ENCODE assay signal across 9 cellular contexts in the genomic region with DNA sequence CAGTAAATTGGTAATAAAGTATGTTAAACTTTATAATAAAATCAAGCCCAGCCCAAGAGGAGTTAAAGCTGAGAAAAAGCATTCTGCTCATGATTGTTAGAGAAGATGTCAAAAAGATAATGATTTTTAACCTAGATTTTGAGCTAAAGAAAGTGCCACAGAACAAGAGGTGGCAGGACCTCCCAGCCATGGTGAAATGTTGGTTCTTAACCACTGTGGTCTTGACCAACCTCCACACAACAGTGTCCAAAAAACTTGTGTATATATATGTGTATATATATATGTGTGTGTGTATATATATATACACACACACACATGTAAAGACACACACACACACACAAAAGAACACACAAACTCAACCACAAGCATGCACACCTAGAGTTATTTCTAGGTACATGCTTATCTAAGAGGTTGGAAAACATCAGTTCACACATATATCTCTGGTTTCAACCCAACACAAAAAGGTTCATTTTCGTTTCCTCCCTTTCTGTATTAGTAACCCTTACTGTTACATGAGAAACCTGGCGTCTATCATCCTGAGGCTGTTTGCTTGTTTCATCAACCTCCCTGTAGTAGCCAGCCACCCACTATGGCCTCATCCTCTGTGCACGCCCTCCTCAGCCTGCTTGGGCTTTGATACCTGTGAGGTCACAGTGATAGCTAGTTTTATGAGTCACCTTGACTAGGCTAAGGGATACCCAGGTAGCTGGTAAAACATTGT.
A peak's percentile ranks its signal among the peaks of the same experiment; 100 is the strongest.
DNase-seq lines count a peak whose midpoint lies in the region; ATAC-seq and TF ChIP-seq lines count a peak whose summit lies in the region.
"Had no signal": no experiment of that assay in that cellular context is flagged by ENCODE, and none has a peak within 500 bp of the region (broad histone marks: within the 10 kb centered on the region; RNA-seq: fewer than 3 reads in every experiment).

No MANE protein-coding gene starts in this region.

- no peak overlapping the region for H3K27ac Mint-ChIP-seq in effector memory CD8-positive, alpha-beta T cell

- H3K27me3 ChIP-seq in sigmoid colon (no peaks in the 10 kb centered on the region), Peyer's patch (no peaks in the 10 kb centered on the region)

- H3K9me3 Mint-ChIP-seq in effector memory CD8-positive, alpha-beta T cell: no peaks in the 10 kb centered on the region

- no peaks in the 10 kb centered on the region for H3K36me3 ChIP-seq in sigmoid colon
- no peaks in the 10 kb centered on the region for H3K36me3 ChIP-seq in Peyer's patch

- no peaks in the 10 kb centered on the region for H3K27me3 Mint-ChIP-seq in effector memory CD8-positive, alpha-beta T cell

- TF ChIP-seq CTCF in sigmoid colon (IDR thresholded peaks at IDR 0.05) (no peak), Peyer's patch (IDR thresholded peaks at IDR 0.05) (no peak)

- peak; percentile 92 for ATAC-seq in GM18502 (IDR thresholded peaks at IDR 0.05; ENCODE audit: poor library complexity, unreplicated experiment)
- ATAC-seq in GM21367 (IDR thresholded peaks at IDR 0.05; ENCODE audit: unreplicated experiment): peak; percentile 94
- peak; percentile 96 for ATAC-seq in HG03280 (IDR thresholded peaks at IDR 0.05; ENCODE audit: unreplicated experiment)
- ATAC-seq in effector memory CD8-positive, alpha-beta T cell (replicated peaks): peak; percentile 32

- 83 to 84% methylated on average over 3 of the region's 3 CpGs for WGBS in sigmoid colon, 2 donors

- TF ChIP-seq EP300 in sigmoid colon (IDR thresholded peaks at IDR 0.05): no peak

- DNase-seq in effector memory CD8-positive, alpha-beta T cell: no peak
- DNase-seq in sigmoid colon (no peak), AML-193 (lab: John Stamatoyannopoulos, UW) (no peak), NCI-H524 (lab: John Stamatoyannopoulos, UW) (no peak), Peyer's patch (no peak)

- H3K36me3 Mint-ChIP-seq in effector memory CD8-positive, alpha-beta T cell (ENCODE audit: insufficient read depth): no peaks in the 10 kb centered on the region

- no peaks in the 10 kb centered on the region for H3K9me3 ChIP-seq in sigmoid colon
- no peaks in the 10 kb centered on the region for H3K9me3 ChIP-seq in Peyer's patch

- TF ChIP-seq POLR2A in sigmoid colon (IDR thresholded peaks at IDR 0.05) (no peak), Peyer's patch (IDR thresholded peaks at IDR 0.05) (no peak)

- no peak overlapping the region for H3K27ac ChIP-seq in sigmoid colon
- no peak overlapping the region for H3K27ac ChIP-seq in Peyer's patch
- H3K27ac ChIP-seq: KMS-11 had no signal

- H3K4me1 ChIP-seq in sigmoid colon (peaks cover 0 to 9% (median 7%) of the 10 kb centered on the region in 4 donors), Peyer's patch (no peaks in the 10 kb centered on the region)

- intact Hi-C loops in sigmoid colon (cut with DNase I): no loop called here

- H3K4me1 Mint-ChIP-seq in effector memory CD8-positive, alpha-beta T cell (ENCODE audit: low read depth in 2 of 2): peaks cover 9 to 14% of the 10 kb centered on the region in 2 donors

- H3K4me3 ChIP-seq in sigmoid colon (no peak overlapping the region), Peyer's patch (no peak overlapping the region)

- no peak overlapping the region for H3K4me3 Mint-ChIP-seq in effector memory CD8-positive, alpha-beta T cell

Comparison
In these comparisons a context has a peak if more than half of its experiments do, and no peak if none do; other contexts are left out.
1. ATAC-seq: peak in every context shown above with its lines; median percentile 96 in HG03280; 94 in GM21367; 92 in GM18502; 32 in effector memory CD8-positive, alpha-beta T cell.